8 cellular contexts compared by ENCODE assay signal in genomic region chr9:123339666-123340414, GRCh38. TPM values are rescaled to one million over a fixed set of nuclear protein-coding genes. Genes with fewer than 3 reads are reported as not detected.
DNase-seq lines count a peak whose midpoint lies in the region; ATAC-seq, FAIRE-seq and TF ChIP-seq lines count a peak whose summit lies in the region.

No MANE protein-coding gene starts in this region.

- dilution Hi-C loops in IMR-90 (cut with HindIII; ENCODE audit: low sequenced_read_pairs, unreplicated experiment): no loop called here

- BruUV-seq in IMR-90 (replicated peaks; lab: Mats Ljungman, UMichigan): no TSS peak

- H4K5ac ChIP-seq in IMR-90 (ENCODE audit: low read depth, low read length): no peak overlapping the region

- H3K56ac ChIP-seq in IMR-90 (ENCODE audit: extremely low read depth, insufficient read depth, low read length): no peak overlapping the region

- in situ Hi-C loops in IMR-90 (cut with MboI; ENCODE audit: low sequenced_read_pairs): loop anchor here (25.0 kb wide), 1 partner anchor 503 kb away; the partner anchor contains the start of gene PDCL

- no peak overlapping the region for H3K18ac ChIP-seq in IMR-90 (ENCODE audit: low read depth, low read length)

- H3K4me3 ChIP-seq in IMR-90 (ENCODE audit: insufficient read depth, low read depth, low read length): no peak overlapping the region

- no peak overlapping the region for H3K4ac ChIP-seq in IMR-90 (ENCODE audit: low read depth, low read length)

- H3K27ac ChIP-seq in IMR-90 (ENCODE audit: insufficient read depth, low read length) (no peak overlapping the region), temporal lobe (ENCODE audit: low read depth, low read length) (peak overlapping the region; percentile 73)

- no peaks in the 10 kb centered on the region for H3K27me3 Mint-ChIP-seq in mesothelial cell of epicardium (ENCODE audit: low read depth)

- H2BK20ac ChIP-seq in IMR-90 (ENCODE audit: low read depth, low read length): no peak overlapping the region

- peak; percentile 39 for ATAC-seq in GM21447 (IDR thresholded peaks at IDR 0.05; ENCODE audit: unreplicated experiment)
- no peak for ATAC-seq in IMR-90 (ENCODE audit: low read depth)

- 83% methylated on average over 8 of the region's 31 CpGs; no CpG with 5 or more reads in 1 of the 2 experiments for WGBS in IMR-90 (ENCODE audit: extremely low coverage in 2 of 2, insufficient read length in 1 of 2), 2 experiments

- H3K79me1 ChIP-seq in IMR-90 (ENCODE audit: low read depth in 1 of 2, low read length in 2 of 2): no peaks in the 10 kb centered on the region

- no peak overlapping the region for H3K9ac ChIP-seq in IMR-90 (ENCODE audit: low read depth, low read length)

- TF ChIP-seq CTCF in IMR-90 (conservative IDR thresholded peaks at IDR 0.05; ENCODE audit: low read depth, low read length): no peak
- TF ChIP-seq CTCF in mesothelial cell of epicardium (IDR thresholded peaks at IDR 0.05; ENCODE audit: unreplicated experiment): no peak

- H3K4me3 Mint-ChIP-seq in mesothelial cell of epicardium: no peak overlapping the region

- H3K9me3 Mint-ChIP-seq in mesothelial cell of epicardium: no peaks in the 10 kb centered on the region

- no peak for TF ChIP-seq RAD21 in IMR-90 (IDR thresholded peaks at IDR 0.05; ENCODE audit: low read length)

- POLR2A ChIA-PET in IMR-90 (lab: Charles Lee; ENCODE audit: unreplicated experiment): no interaction called here

- no peak overlapping the region for H3K4me2 ChIP-seq in IMR-90 (ENCODE audit: low read depth, low read length)

- H2BK5ac ChIP-seq in IMR-90 (ENCODE audit: low read depth, low read length, poor library complexity, severe bottlenecking): no peak overlapping the region

- no peaks in the 10 kb centered on the region for H3K36me3 ChIP-seq in IMR-90 (ENCODE audit: control insufficient read depth, insufficient read depth, low read length)

- FAIRE-seq in H54 (lab: Jason Lieb, UNC) (no peak), urothelium cell line (lab: Jason Lieb, UNC) (no peak)

- no peak overlapping the region for H3K23ac ChIP-seq in IMR-90 (ENCODE audit: low read depth, low read length)

- H3K14ac ChIP-seq in IMR-90 (replicated peaks; ENCODE audit: low read depth, low read length): no peak overlapping the region

- peak overlapping the region; percentile 44 for H2AFZ ChIP-seq in IMR-90 (replicated peaks; ENCODE audit: low read length, poor library complexity)

- no peaks in the 10 kb centered on the region for H3K9me3 ChIP-seq in IMR-90 (ENCODE audit: control insufficient read depth, insufficient read depth, low read length)

- TF ChIP-seq POLR2A in IMR-90 (IDR thresholded peaks at IDR 0.05; ENCODE audit: low read depth, low read length): no peak
- no peak for TF ChIP-seq POLR2A in H54 (IDR thresholded peaks at IDR 0.05; ENCODE audit: low read depth, low read length)

- H4K8ac ChIP-seq in IMR-90 (ENCODE audit: low read depth in 2 of 2, low read length in 2 of 2): no peak overlapping the region

- H3K27me3 ChIP-seq in IMR-90 (ENCODE audit: control insufficient read depth, insufficient read depth, low read length): peaks cover 5% of the 10 kb centered on the region

- DNase-seq in DMS53 (lab: John Stamatoyannopoulos, UW) (peak; percentile 79), IMR-90 (no peak), mesothelial cell of epicardium (ENCODE audit: low spot score in 2 of 2, unreplicated experiment in 2 of 2) (no peak), H54 (ENCODE audit: insufficient read length, low spot score) (no peak), urothelium cell line (ENCODE audit: low spot score) (no peak)
- peak; percentile 29 for DNase-seq in activated gamma-delta T cell treated with anti-CD3 and anti-CD28 coated beads, Interleukin-2, amount 50 U/mL, for 16 hours (ENCODE audit: low read depth)

- H3K4me1 ChIP-seq in IMR-90 (ENCODE audit: control insufficient read depth, insufficient read depth, low read length): peaks cover 4% of the 10 kb centered on the region; the same call in 1 of the 2 replicates

- CTCF ChIA-PET in IMR-90 (lab: Yijun Ruan, JAX): no interaction called here

- no peak overlapping the region for H2BK120ac ChIP-seq in IMR-90 (ENCODE audit: low read depth, low read length)

- H2AK5ac ChIP-seq in IMR-90 (ENCODE audit: low read depth, low read length): no peak overlapping the region

- no peaks in the 10 kb centered on the region; the same call in 1 of the 2 replicates for H3K9me1 ChIP-seq in IMR-90 (ENCODE audit: insufficient read depth, low read length)

- H3K27ac Mint-ChIP-seq in mesothelial cell of epicardium: peak overlapping the region; percentile 79

- peaks cover 44% of the 10 kb centered on the region for H3K4me1 Mint-ChIP-seq in mesothelial cell of epicardium

- no peaks in the 10 kb centered on the region for H4K20me1 ChIP-seq in IMR-90 (ENCODE audit: insufficient read depth, low read length)

- no peaks in the 10 kb centered on the region for H3K36me3 Mint-ChIP-seq in mesothelial cell of epicardium

- no peak overlapping the region for H2BK15ac ChIP-seq in IMR-90 (ENCODE audit: low read depth, low read length)

- no peak overlapping the region for H4K91ac ChIP-seq in IMR-90 (ENCODE audit: insufficient read depth, low read depth, low read length)

- no peak overlapping the region for H2AK9ac ChIP-seq in IMR-90 (replicated peaks; ENCODE audit: low read depth, low read length, poor library complexity)

- intact Hi-C loops in IMR-90 (cut with micrococcal nuclease): loop anchor here (5.0 kb wide), 1 partner anchor 73 kb away; the partner anchor contains the start of gene STRBP

TF ChIP-seq in IMR-90, 13 proteins besides CTCF, POLR2A, EP300 and RAD21:
- TF ChIP-seq CEBPB (IDR thresholded peaks at IDR 0.05; ENCODE audit: low read depth, low read length): no peak
- TF ChIP-seq RCOR1 (IDR thresholded peaks at IDR 0.05; ENCODE audit: insufficient replicate concordance, low read length): no peak
- TF ChIP-seq MAFK (IDR thresholded peaks at IDR 0.05; ENCODE audit: low read depth, low read length): no peak
- no peak for TF ChIP-seq MXI1 (IDR thresholded peaks at IDR 0.05; ENCODE audit: borderline replicate concordance, low read depth, low read length)
- TF ChIP-seq BHLHE40 (IDR thresholded peaks at IDR 0.05; ENCODE audit: low read depth, low read length): no peak
- TF ChIP-seq FOS (IDR thresholded peaks at IDR 0.05; ENCODE audit: low read depth, low read length): no peak
- TF ChIP-seq ELK1 (IDR thresholded peaks at IDR 0.05; ENCODE audit: borderline replicate concordance, low read depth, low read length): no peak
- no peak for TF ChIP-seq SMC3 (IDR thresholded peaks at IDR 0.05; ENCODE audit: low read depth, low read length)
- TF ChIP-seq RFX5 (IDR thresholded peaks at IDR 0.05; ENCODE audit: low read depth, low read length): no peak

RNA-seq across cellular contexts. Expression of gene CRB2, which starts 16.2 kb away (rescaled TPM):
- total RNA-seq in IMR-90 (2012; rRNA removed) (not detected in 2 replicates), mesothelial cell of epicardium (35.1 to 43.0 TPM (median 41.0 TPM) in 3 replicates), temporal lobe (5.4 TPM)
- not detected in 2 replicates for polyA plus RNA-seq in IMR-90 (2012; rRNA removed)
- polyA plus RNA-seq in IMR-90 (2012; cell fraction: cytosol; rRNA removed): not detected in 2 replicates
- polyA plus RNA-seq in IMR-90 (2012; cell fraction: nucleus; rRNA removed; ENCODE audit: low replicate concordance): 0.03 TPM in 1 of 2 replicates, not detected in the other

Comparison
In these comparisons a context has a peak if more than half of its experiments do, and no peak if none do; other contexts are left out.
1. DNase-seq: peak in DMS53 (single experiment) and activated gamma-delta T cell treated with anti-CD3 and anti-CD28 coated beads, Interleukin-2, amount 50 U/mL, for 16 hours (single experiment); none in IMR-90 (single experiment), mesothelial cell of epicardium (0 of 2), H54 (single experiment) and urothelium cell line (single experiment).